ENCODE assay signal across 20 cellular contexts in the genomic region with DNA sequence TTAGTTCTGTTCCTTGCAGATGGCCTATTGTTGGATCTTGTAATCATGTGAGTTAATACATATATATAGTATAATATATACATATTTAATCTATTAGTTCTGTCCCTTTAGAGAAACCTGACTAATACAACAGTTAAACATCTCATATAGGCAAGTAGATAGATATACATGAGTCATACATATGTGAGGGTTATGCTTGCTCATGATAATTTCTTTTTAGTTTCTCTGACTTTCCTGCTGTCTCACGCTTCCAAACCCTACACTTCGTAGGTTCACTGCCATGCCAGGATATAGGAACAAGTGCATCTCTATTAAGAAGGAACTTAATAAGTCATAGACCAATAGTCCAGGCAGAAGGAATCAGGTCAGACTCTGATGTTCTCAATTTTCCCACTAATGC. TPM values are rescaled to one million over a fixed set of nuclear protein-coding genes. Genes with fewer than 3 reads are reported as not detected.
DNase-seq lines count a peak whose midpoint lies in the region; ATAC-seq, FAIRE-seq and TF ChIP-seq lines count a peak whose summit lies in the region.
"Had no signal": no experiment of that assay in that cellular context is flagged by ENCODE, and none has a peak within 500 bp of the region (broad histone marks: within the 10 kb centered on the region; RNA-seq: fewer than 3 reads in every experiment).

No MANE protein-coding gene starts in this region.

- H3K4me3 ChIP-seq in breast epithelium (no peak overlapping the region), bronchial epithelial cell (ENCODE audit: low read depth, low read length) (no peak overlapping the region)
- H3K4me3 ChIP-seq: GM23248 had no signal

- H3K9me3 Mint-ChIP-seq in MCF 10A (ENCODE audit: unreplicated experiment) (no peaks in the 10 kb centered on the region), mesothelial cell of epicardium (peaks cover 9% of the 10 kb centered on the region)
- H3K9me3 Mint-ChIP-seq: CD8-positive, alpha-beta T cell had no signal

- CTCF ChIA-PET in MCF 10A (lab: Yijun Ruan, JAX), result interaction anchor here (1.4 to 3.3 kb wide), 3 partner anchors 8 to 49 kb away, joined by 4 to 21 read pairs (median 14); partner anchors contain the start of gene CLDN1

- no peaks in the 10 kb centered on the region for H3K27me3 Mint-ChIP-seq in MCF 10A (ENCODE audit: insufficient read depth, unreplicated experiment)
- H3K27me3 Mint-ChIP-seq in mesothelial cell of epicardium (ENCODE audit: low read depth), result no peaks in the 10 kb centered on the region

- no peak for FAIRE-seq in bronchial epithelial cell (lab: Jason Lieb, UNC)
- FAIRE-seq: GM19239, H54, HepG2, HTR-8/SVneo had no signal

- no TSS peak for BruUV-seq in MCF 10A (replicated peaks; lab: Mats Ljungman, UMichigan)

- ATAC-seq in foreskin keratinocyte (peak; percentile 74), GM21381 (IDR thresholded peaks at IDR 0.05; ENCODE audit: unreplicated experiment) (no peak), omental fat pad (ENCODE audit: low FRiP score) (no peak)
- ATAC-seq: CD8-positive, alpha-beta T cell; HepG2 had no signal

- no peak for TF ChIP-seq POLR2A in breast epithelium (IDR thresholded peaks at IDR 0.05)

- intact Hi-C loops in MCF 10A (cut with micrococcal nuclease) (no loop called here), breast epithelium (cut with DNase I; ENCODE audit: low total_unique reads) (no loop called here)

- DNase-seq in MCF 10A (ENCODE audit: unreplicated experiment) (no peak), breast epithelium (ENCODE audit: low spot score in 2 of 2) (no peak), bronchial epithelial cell (ENCODE audit: low read depth) (peak; percentile 92), foreskin keratinocyte (peak in 1 of 2 donors; percentile 81), mesothelial cell of epicardium (ENCODE audit: low spot score in 2 of 2, unreplicated experiment in 2 of 2) (no peak), omental fat pad (ENCODE audit: low spot score) (no peak), ureter (ENCODE audit: low spot score) (no peak)
- DNase-seq: CD8-positive, alpha-beta T cell; COR-L47; DND-41; GF-D8; GM23248 had no signal

- H3K36me3 Mint-ChIP-seq in MCF 10A (ENCODE audit: insufficient read depth, unreplicated experiment), result no peaks in the 10 kb centered on the region
- H3K36me3 Mint-ChIP-seq in mesothelial cell of epicardium, result no peaks in the 10 kb centered on the region
- H3K36me3 Mint-ChIP-seq: CD14-positive monocyte; CD8-positive, alpha-beta T cell had no signal

- H3K9me3 ChIP-seq in breast epithelium, result no peaks in the 10 kb centered on the region

- TF ChIP-seq CTCF in MCF 10A (IDR thresholded peaks at IDR 0.05; ENCODE audit: unreplicated experiment) (no peak), breast epithelium (IDR thresholded peaks at IDR 0.05) (no peak), bronchial epithelial cell (IDR thresholded peaks at IDR 0.05; ENCODE audit: insufficient read depth, low read length, severe bottlenecking) (no peak), foreskin keratinocyte (conservative IDR thresholded peaks at IDR 0.05) (no peak), mesothelial cell of epicardium (IDR thresholded peaks at IDR 0.05; ENCODE audit: unreplicated experiment) (no peak), omental fat pad (IDR thresholded peaks at IDR 0.05) (no peak)

- no peak overlapping the region for H3K4me3 Mint-ChIP-seq in MCF 10A (ENCODE audit: unreplicated experiment)
- no peak overlapping the region for H3K4me3 Mint-ChIP-seq in mesothelial cell of epicardium
- H3K4me3 Mint-ChIP-seq: CD14-positive monocyte; CD8-positive, alpha-beta T cell had no signal

- H3K4me1 Mint-ChIP-seq in MCF 10A (ENCODE audit: insufficient read depth, unreplicated experiment) (peaks cover 32% of the 10 kb centered on the region), mesothelial cell of epicardium (peaks cover 18% of the 10 kb centered on the region)
- H3K4me1 Mint-ChIP-seq: CD14-positive monocyte had no signal

- no peaks in the 10 kb centered on the region for H3K27me3 ChIP-seq in breast epithelium
- H3K27me3 ChIP-seq in bronchial epithelial cell (ENCODE audit: control insufficient read depth, insufficient read depth, low read length), result no peaks in the 10 kb centered on the region
- no peaks in the 10 kb centered on the region for H3K27me3 ChIP-seq in foreskin keratinocyte

- H3K4me1 ChIP-seq in breast epithelium (no peaks in the 10 kb centered on the region), foreskin keratinocyte (peaks cover 54% of the 10 kb centered on the region)

- H3K27ac Mint-ChIP-seq in MCF 10A (ENCODE audit: low read depth, unreplicated experiment) (peak overlapping the region; percentile 97), mesothelial cell of epicardium (no peak overlapping the region)
- H3K27ac Mint-ChIP-seq: CD8-positive, alpha-beta T cell had no signal

- H3K36me3 ChIP-seq in breast epithelium (no peaks in the 10 kb centered on the region), bronchial epithelial cell (ENCODE audit: control insufficient read depth, insufficient read depth, low read length) (no peaks in the 10 kb centered on the region)

- POLR2A ChIA-PET in MCF 10A (lab: Yijun Ruan, JAX), result interaction anchor here (2.7 to 11.0 kb wide), 7 partner anchors 9 to 50 kb away, joined by 19 to 132 read pairs (median 58); partner anchors contain the start of gene CLDN1

- H3K27ac ChIP-seq in breast epithelium (no peak overlapping the region), foreskin keratinocyte (peak overlapping the region; percentile 96)
- H3K27ac ChIP-seq: 22Rv1, GM23248 had no signal

RNA-seq across cellular contexts. Expression of gene CLDN16, which starts 16.8 kb away (rescaled TPM):
- total RNA-seq in MCF 10A (2022) (0.23 TPM in 1 of 2 replicates, not detected in the other), breast epithelium (under 1 TPM in 1 of 3 donors, not detected in 2; 0.29 TPM), bronchial epithelial cell (0.26 and 0.51 TPM in 2 replicates), foreskin keratinocyte (0.04 TPM in 1 of 2 replicates, not detected in the other), mesothelial cell of epicardium (0.07 to 0.20 TPM (median 0.11 TPM) in 3 replicates), omental fat pad (under 1 TPM in 1 of 4 donors, not detected in 3; 0.37 TPM), ureter (1.1 TPM)
- not detected in 2 replicates for polyA plus RNA-seq in foreskin keratinocyte
- total RNA-seq: CD8-positive, alpha-beta T cell had no signal
- polyA plus RNA-seq: BJ, CD14-positive monocyte, GM23248 had no signal

RNA-seq across cellular contexts. Expression of gene CLDN1, which starts 48.9 kb away (rescaled TPM):
- total RNA-seq in MCF 10A (2022) (197 and 263 TPM in 2 replicates), breast epithelium (10 to 100 TPM in 1 of 3 donors, 1 to 10 TPM in 1, under 1 TPM in 1; 0.80 to 51.8 (median 2.9) TPM), bronchial epithelial cell (26.6 and 73.2 TPM in 2 replicates), foreskin keratinocyte (1.9 and 5.4 TPM in 2 replicates), mesothelial cell of epicardium (11.4 to 12.8 TPM (median 11.4 TPM) in 3 replicates), omental fat pad (100 to 1,000 TPM in 1 of 4 donors, 10 to 100 TPM in 2, 1 to 10 TPM in 1; 2.7 to 184 (median 58.3) TPM), ureter (64.2 TPM)
- 0.99 and 3.0 TPM in 2 replicates for polyA plus RNA-seq in foreskin keratinocyte
- total RNA-seq: CD8-positive, alpha-beta T cell had no signal
- polyA plus RNA-seq: CD14-positive monocyte had no signal
